In the genomic region with DNA sequence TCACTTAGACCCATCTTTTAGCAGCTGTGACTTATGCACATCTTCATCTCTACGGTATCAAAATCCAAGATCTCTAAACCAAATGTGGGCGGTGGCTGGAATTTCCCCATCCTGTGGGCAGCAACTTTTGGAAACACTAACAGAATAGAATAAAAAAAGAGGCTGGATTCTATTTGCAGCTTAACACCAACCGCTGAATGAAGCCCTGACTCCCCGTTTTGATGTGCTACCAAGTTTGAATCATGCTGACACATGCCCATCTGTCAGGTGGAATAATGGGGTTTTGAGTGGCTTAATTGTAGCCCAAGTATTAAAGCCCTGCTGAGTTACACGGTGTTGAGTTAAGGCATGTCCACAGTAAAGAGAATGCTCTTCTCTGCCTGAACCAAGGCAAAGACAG, we compare ENCODE assay signal across 2 cellular contexts.
TF ChIP-seq lines count a peak whose summit lies in the region.

No MANE protein-coding gene starts in this region.

TF ChIP-seq in IMR-90, 13 proteins besides CTCF, POLR2A, EP300 and RAD21 (continued from another document):
- no peak for TF ChIP-seq NFE2L2 (IDR thresholded peaks at IDR 0.05; ENCODE audit: low read depth, low read length)
- TF ChIP-seq MAFK (IDR thresholded peaks at IDR 0.05; ENCODE audit: low read depth, low read length) = no peak
- TF ChIP-seq, protein P1, sequence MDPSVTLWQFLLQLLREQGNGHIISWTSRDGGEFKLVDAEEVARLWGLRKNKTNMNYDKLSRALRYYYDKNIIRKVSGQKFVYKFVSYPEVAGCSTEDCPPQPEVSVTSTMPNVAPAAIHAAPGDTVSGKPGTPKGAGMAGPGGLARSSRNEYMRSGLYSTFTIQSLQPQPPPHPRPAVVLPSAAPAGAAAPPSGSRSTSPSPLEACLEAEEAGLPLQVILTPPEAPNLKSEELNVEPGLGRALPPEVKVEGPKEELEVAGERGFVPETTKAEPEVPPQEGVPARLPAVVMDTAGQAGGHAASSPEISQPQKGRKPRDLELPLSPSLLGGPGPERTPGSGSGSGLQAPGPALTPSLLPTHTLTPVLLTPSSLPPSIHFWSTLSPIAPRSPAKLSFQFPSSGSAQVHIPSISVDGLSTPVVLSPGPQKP (IDR thresholded peaks at IDR 0.05; ENCODE audit: borderline replicate concordance, low read depth, low read length) = no peak
- TF ChIP-seq RFX5 (IDR thresholded peaks at IDR 0.05; ENCODE audit: low read depth, low read length) = no peak
- no peak for TF ChIP-seq MAZ (IDR thresholded peaks at IDR 0.05; ENCODE audit: borderline replicate concordance, low read depth, low read length)
- no peak for TF ChIP-seq MXI1 (IDR thresholded peaks at IDR 0.05; ENCODE audit: borderline replicate concordance, low read depth, low read length)

TF ChIP-seq in SK-N-SH treated with all-trans-retinoic acid at 6 μM for 48 hours, 23 proteins besides CTCF, POLR2A, EP300 and RAD21 (continued from another document):
- TF ChIP-seq TOX (CRISPR knock-in tag; IDR thresholded peaks at IDR 0.05; ENCODE audit: borderline replicate concordance) = no peak
